ENCODE assay signal across 17 cellular contexts in genomic region chr4:148405161-148405893, GRCh38. TPM values are rescaled to one million over a fixed set of nuclear protein-coding genes. Genes with fewer than 3 reads are reported as not detected.
DNase-seq lines count a peak whose midpoint lies in the region; ATAC-seq and TF ChIP-seq lines count a peak whose summit lies in the region.
"Had no signal": no experiment of that assay in that cellular context is flagged by ENCODE, and none has a peak within 500 bp of the region (broad histone marks: within the 10 kb centered on the region; RNA-seq: fewer than 3 reads in every experiment).

No MANE protein-coding gene starts in this region.

- ATAC-seq in body of pancreas, result peak; percentile 73
- ATAC-seq in left lung, result peak; percentile 94
- peak; percentile 41 to 89 for ATAC-seq in upper lobe of left lung (ENCODE audit: low FRiP score in 2 of 2)
- ATAC-seq in GM21360 (IDR thresholded peaks at IDR 0.05; ENCODE audit: unreplicated experiment), result no peak

- H3K79me2 ChIP-seq in trophoblast cell (ENCODE audit: control insufficient read depth, insufficient read depth, low read length, poor library complexity), result no peaks in the 10 kb centered on the region

- H3K23ac ChIP-seq in trophoblast cell (ENCODE audit: low read length), result no peak overlapping the region

- no peaks in the 10 kb centered on the region for H3K27me3 Mint-ChIP-seq in CD8-positive, alpha-beta memory T cell

- no peaks in the 10 kb centered on the region for H3K27me3 ChIP-seq in body of pancreas
- H3K27me3 ChIP-seq in left lung, result no peaks in the 10 kb centered on the region
- no peaks in the 10 kb centered on the region for H3K27me3 ChIP-seq in trophoblast cell (ENCODE audit: insufficient read depth, low read length)
- no peaks in the 10 kb centered on the region for H3K27me3 ChIP-seq in upper lobe of left lung
- no peaks in the 10 kb centered on the region for H3K27me3 ChIP-seq in CD8-positive, alpha-beta memory T cell (ENCODE audit: insufficient read depth, low read length, poor library complexity, severe bottlenecking)

- H3K4me3 Mint-ChIP-seq in CD8-positive, alpha-beta memory T cell, result no peak overlapping the region

- H2BK5ac ChIP-seq in trophoblast cell (ENCODE audit: low read depth, low read length, poor library complexity), result no peak overlapping the region

- H3K27ac ChIP-seq in body of pancreas (peak overlapping the region in 3 of 4 donors; percentile 42 to 60 (median 56)), left lung (no peak overlapping the region), trophoblast cell (ENCODE audit: low read depth, low read length) (no peak overlapping the region), upper lobe of left lung (peak overlapping the region in 3 of 4 donors; percentile 5 to 72 (median 61))
- no peak overlapping the region for H3K27ac ChIP-seq in CD8-positive, alpha-beta memory T cell (ENCODE audit: low read depth, low read length)

- TF ChIP-seq CTCF in body of pancreas (IDR thresholded peaks at IDR 0.05) (no peak), left lung (IDR thresholded peaks at IDR 0.05) (no peak), upper lobe of left lung (IDR thresholded peaks at IDR 0.05) (no peak)

- H3K9me3 ChIP-seq in body of pancreas (no peaks in the 10 kb centered on the region), left lung (no peaks in the 10 kb centered on the region), trophoblast cell (ENCODE audit: insufficient read depth, low read depth, low read length) (no peaks in the 10 kb centered on the region), upper lobe of left lung (no peaks in the 10 kb centered on the region)
- no peaks in the 10 kb centered on the region for H3K9me3 ChIP-seq in CD8-positive, alpha-beta memory T cell (ENCODE audit: low read length)

- H3K9me3 Mint-ChIP-seq in CD8-positive, alpha-beta memory T cell, result no peaks in the 10 kb centered on the region

- peak; percentile 24 to 56 (median 39) for DNase-seq in body of pancreas
- DNase-seq in left lung, result peak in 1 of 2 donors; percentile 46
- no peak for DNase-seq in trophoblast cell
- DNase-seq in upper lobe of left lung, result peak in 1 of 2 donors; percentile 47
- DNase-seq in CD8-positive, alpha-beta memory T cell, result no peak
- DNase-seq in NCI-H1436 treated with DMSO at 0.1 percent for 48 hours (lab: John Stamatoyannopoulos, UW), result no peak
- DNase-seq: DMS153, H7, KBM-7, MV-4-11, NCI-H1105, NCI-H146, NCI-H1930, NCI-H2107, NCI-H524, NCI-H748 treated with DMSO at 0.1 percent for 48 hours had no signal

- peak overlapping the region in 1 of 8 donors; percentile 6 for H3K27ac Mint-ChIP-seq in CD8-positive, alpha-beta memory T cell

- intact Hi-C loops in body of pancreas (cut with DNase I) (no loop called here), left lung (cut with DNase I) (no loop called here)

- H3K36me3 ChIP-seq in body of pancreas (replicated peaks in 1 of 2; ENCODE audit: insufficient read depth in 1 of 2, low read depth in 2 of 2) (no peaks in the 10 kb centered on the region), left lung (no peaks in the 10 kb centered on the region), trophoblast cell (ENCODE audit: control insufficient read depth in 1 of 2, insufficient read depth in 2 of 2, low read length in 2 of 2) (no peaks in the 10 kb centered on the region), upper lobe of left lung (no peaks in the 10 kb centered on the region)
- H3K36me3 ChIP-seq in CD8-positive, alpha-beta memory T cell (ENCODE audit: insufficient read depth, low read length), result no peaks in the 10 kb centered on the region

- H2AK5ac ChIP-seq in trophoblast cell (ENCODE audit: low read length), result no peak overlapping the region

- peak overlapping the region; percentile 50 for H2AFZ ChIP-seq in trophoblast cell (ENCODE audit: insufficient read depth, low read length, poor library complexity)

- no peak for TF ChIP-seq EP300 in upper lobe of left lung (IDR thresholded peaks at IDR 0.05)

- CTCF ChIA-PET in CD8-positive, alpha-beta memory T cell (lab: Charles Lee), result no interaction called here

- TF ChIP-seq POLR2A in body of pancreas (IDR thresholded peaks at IDR 0.05) (peak in 1 of 3 donors; percentile 23), upper lobe of left lung (IDR thresholded peaks at IDR 0.05) (no peak)

- no peak overlapping the region for H3K4me3 ChIP-seq in body of pancreas
- no peak overlapping the region for H3K4me3 ChIP-seq in left lung
- no peak overlapping the region for H3K4me3 ChIP-seq in trophoblast cell (ENCODE audit: low read depth, low read length)
- no peak overlapping the region for H3K4me3 ChIP-seq in upper lobe of left lung
- no peak overlapping the region for H3K4me3 ChIP-seq in CD8-positive, alpha-beta memory T cell (ENCODE audit: low read length)

- peaks cover 10 to 47% (median 13%) of the 10 kb centered on the region in 3 donors for H3K4me1 Mint-ChIP-seq in CD8-positive, alpha-beta memory T cell

- H4K12ac ChIP-seq in trophoblast cell (ENCODE audit: low read depth, low read length), result no peak overlapping the region

- H3K4me1 ChIP-seq in body of pancreas (peaks cover 30% of the 10 kb centered on the region), left lung (no peaks in the 10 kb centered on the region), trophoblast cell (ENCODE audit: control insufficient read depth in 1 of 2, insufficient read depth in 2 of 2, low read length in 2 of 2) (no peaks in the 10 kb centered on the region), upper lobe of left lung (peaks cover 0 to 8% (median 0%) of the 10 kb centered on the region in 4 donors)
- H3K4me1 ChIP-seq in CD8-positive, alpha-beta memory T cell (ENCODE audit: insufficient read depth, low read length), result no peaks in the 10 kb centered on the region

- no peak overlapping the region for H2BK12ac ChIP-seq in trophoblast cell (ENCODE audit: low read length)

- POLR2A ChIA-PET in CD8-positive, alpha-beta memory T cell (lab: Charles Lee), result no interaction called here

- H3K18ac ChIP-seq in trophoblast cell (ENCODE audit: low read length), result no peak overlapping the region

- H3K36me3 Mint-ChIP-seq in CD8-positive, alpha-beta memory T cell, result peaks cover 0 to 3% (median 0%) of the 10 kb centered on the region in 3 donors

- no peaks in the 10 kb centered on the region for H3K79me1 ChIP-seq in trophoblast cell (ENCODE audit: low read length)

- no peak overlapping the region for H4K91ac ChIP-seq in trophoblast cell (ENCODE audit: low read depth, low read length)

- H3K4me2 ChIP-seq in trophoblast cell (ENCODE audit: low read length), result no peak overlapping the region

- H4K8ac ChIP-seq in trophoblast cell (ENCODE audit: low read depth, low read length), result no peak overlapping the region

- no peak overlapping the region for H2BK120ac ChIP-seq in trophoblast cell (ENCODE audit: insufficient read depth, low read length, poor library complexity)

- H3K4ac ChIP-seq in trophoblast cell (ENCODE audit: low read depth, low read length), result no peak overlapping the region

- H3K14ac ChIP-seq in trophoblast cell (ENCODE audit: low read length), result no peak overlapping the region

- no peak overlapping the region for H3K9ac ChIP-seq in trophoblast cell (ENCODE audit: low read length)

- WGBS in body of pancreas, 2 donors, result 31 to 39% methylated on average over 5 of the region's 5 CpGs
- WGBS in trophoblast cell (ENCODE audit: extremely low coverage, insufficient coverage, insufficient read length), result no CpG with 5 or more reads among the region's 5 CpGs
- WGBS in upper lobe of left lung, 2 donors, result 59 to 73% methylated on average over 5 of the region's 5 CpGs

RNA-seq across cellular contexts. Expression of gene NR3C2, which starts 36.9 kb away (rescaled TPM):
- total RNA-seq in body of pancreas (10 to 100 TPM; 14.8 to 18.8 TPM), left lung (10 to 100 TPM; 17.0 to 25.0 TPM), upper lobe of left lung (10 to 100 TPM; 10.3 to 39.8 (median 23.7) TPM)
- polyA plus RNA-seq in trophoblast cell (2013), result 0.12 and 0.24 TPM in 2 replicates
- total RNA-seq in CD8-positive, alpha-beta memory T cell, result 1 to 10 TPM; 5.7 to 7.3 TPM
- 6.3 TPM for polyA plus RNA-seq in CD8-positive, alpha-beta memory T cell

Comparison
In these comparisons a context has a peak if more than half of its experiments do, and no peak if none do; other contexts are left out.
1. DNase-seq: peak in body of pancreas (4 of 4); none in trophoblast cell (0 of 2), CD8-positive, alpha-beta memory T cell (0 of 5) and NCI-H1436 treated with DMSO at 0.1 percent for 48 hours (single experiment).
2. H3K27ac ChIP-seq: peak in body of pancreas (3 of 4) and upper lobe of left lung (3 of 4); none in left lung (0 of 2), trophoblast cell (single experiment) and CD8-positive, alpha-beta memory T cell (single experiment).